Comparison of ENCODE assay signal across 1 cellular context in the genomic region with DNA sequence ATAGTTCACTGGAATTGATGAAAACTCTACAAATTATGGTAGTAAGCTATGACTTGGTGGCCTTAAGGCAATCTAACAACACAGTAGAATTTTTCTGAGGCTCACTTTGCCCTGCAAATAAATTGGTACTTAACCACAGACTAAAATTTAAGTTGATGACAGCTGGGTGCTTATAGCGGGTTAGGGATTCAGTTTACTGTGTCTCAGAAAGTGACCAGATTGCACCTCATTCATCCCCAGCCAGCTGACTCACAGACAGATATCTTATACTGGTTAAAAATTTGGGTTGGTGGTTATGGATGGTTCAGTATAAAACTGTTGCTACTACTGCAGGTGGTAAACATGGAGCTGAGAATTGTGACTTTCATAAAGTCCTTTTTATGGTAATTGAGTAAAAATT.
TF ChIP-seq lines count a peak whose summit lies in the region.

No MANE protein-coding gene starts in this region.

TF ChIP-seq in HCT116, 20 proteins besides CTCF, POLR2A, EP300 and RAD21 (continued from another document):
- TF ChIP-seq, protein P1, sequence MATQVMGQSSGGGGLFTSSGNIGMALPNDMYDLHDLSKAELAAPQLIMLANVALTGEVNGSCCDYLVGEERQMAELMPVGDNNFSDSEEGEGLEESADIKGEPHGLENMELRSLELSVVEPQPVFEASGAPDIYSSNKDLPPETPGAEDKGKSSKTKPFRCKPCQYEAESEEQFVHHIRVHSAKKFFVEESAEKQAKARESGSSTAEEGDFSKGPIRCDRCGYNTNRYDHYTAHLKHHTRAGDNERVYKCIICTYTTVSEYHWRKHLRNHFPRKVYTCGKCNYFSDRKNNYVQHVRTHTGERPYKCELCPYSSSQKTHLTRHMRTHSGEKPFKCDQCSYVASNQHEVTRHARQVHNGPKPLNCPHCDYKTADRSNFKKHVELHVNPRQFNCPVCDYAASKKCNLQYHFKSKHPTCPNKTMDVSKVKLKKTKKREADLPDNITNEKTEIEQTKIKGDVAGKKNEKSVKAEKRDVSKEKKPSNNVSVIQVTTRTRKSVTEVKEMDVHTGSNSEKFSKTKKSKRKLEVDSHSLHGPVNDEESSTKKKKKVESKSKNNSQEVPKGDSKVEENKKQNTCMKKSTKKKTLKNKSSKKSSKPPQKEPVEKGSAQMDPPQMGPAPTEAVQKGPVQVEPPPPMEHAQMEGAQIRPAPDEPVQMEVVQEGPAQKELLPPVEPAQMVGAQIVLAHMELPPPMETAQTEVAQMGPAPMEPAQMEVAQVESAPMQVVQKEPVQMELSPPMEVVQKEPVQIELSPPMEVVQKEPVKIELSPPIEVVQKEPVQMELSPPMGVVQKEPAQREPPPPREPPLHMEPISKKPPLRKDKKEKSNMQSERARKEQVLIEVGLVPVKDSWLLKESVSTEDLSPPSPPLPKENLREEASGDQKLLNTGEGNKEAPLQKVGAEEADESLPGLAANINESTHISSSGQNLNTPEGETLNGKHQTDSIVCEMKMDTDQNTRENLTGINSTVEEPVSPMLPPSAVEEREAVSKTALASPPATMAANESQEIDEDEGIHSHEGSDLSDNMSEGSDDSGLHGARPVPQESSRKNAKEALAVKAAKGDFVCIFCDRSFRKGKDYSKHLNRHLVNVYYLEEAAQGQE (IDR thresholded peaks at IDR 0.05; ENCODE audit: low read depth), result no peak
- TF ChIP-seq EZH2phosphoT487 (IDR thresholded peaks at IDR 0.05; ENCODE audit: borderline replicate concordance), result no peak
- no peak for TF ChIP-seq YY1 (IDR thresholded peaks at IDR 0.05; ENCODE audit: extremely low read depth, insufficient replicate concordance, low read depth, low read length)
